15 cellular contexts compared by ENCODE assay signal in the genomic region with DNA sequence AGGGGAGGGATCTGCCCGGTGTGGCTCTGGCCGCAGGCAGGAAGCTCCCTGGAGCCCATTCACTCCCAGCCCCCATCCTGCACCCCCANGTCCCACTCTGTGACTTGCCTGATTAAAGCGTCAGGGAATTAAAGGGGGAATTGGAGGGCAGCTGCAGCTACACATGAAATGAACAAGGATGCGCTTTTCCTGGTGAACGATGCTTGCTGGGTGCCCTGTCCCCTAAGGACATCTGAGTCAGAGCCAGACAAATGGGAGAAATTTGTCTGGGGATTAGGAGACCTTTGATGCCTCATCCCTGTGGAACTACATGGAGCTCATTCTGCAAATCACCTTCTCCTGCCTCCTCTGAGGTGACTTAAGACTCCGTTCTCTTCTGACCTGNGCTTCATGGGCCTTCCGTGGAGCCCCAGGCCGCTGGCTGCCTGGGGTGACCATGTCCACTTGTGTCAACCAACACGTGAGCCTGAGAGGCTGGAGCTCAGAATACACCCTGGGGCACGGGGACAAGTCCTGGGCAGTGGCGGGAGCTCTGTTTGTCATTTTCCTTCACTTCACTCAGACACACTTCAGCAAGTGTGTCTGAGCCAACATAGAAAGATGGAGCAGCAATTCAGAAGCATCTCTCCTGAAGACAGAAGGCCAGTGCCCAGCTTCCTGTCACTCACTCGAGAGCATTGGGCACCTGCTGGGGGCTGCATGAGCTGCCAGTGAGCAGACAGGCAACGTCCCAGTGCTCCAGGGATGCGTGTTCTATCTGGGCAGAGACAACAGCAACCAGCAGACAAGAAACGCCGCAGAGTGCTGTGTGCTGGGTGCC. TPM values are rescaled to one million over a fixed set of nuclear protein-coding genes. Genes with fewer than 3 reads are reported as not detected.
DNase-seq lines count a peak whose midpoint lies in the region; ATAC-seq and TF ChIP-seq lines count a peak whose summit lies in the region.
"Had no signal": no experiment of that assay in that cellular context is flagged by ENCODE, and none has a peak within 500 bp of the region (broad histone marks: within the 10 kb centered on the region; RNA-seq: fewer than 3 reads in every experiment).

No MANE protein-coding gene starts in this region.

- H3K4me3 ChIP-seq in RWPE2 (ENCODE audit: severe bottlenecking) (no peak overlapping the region), spleen (no peak overlapping the region)
- H3K4me3 ChIP-seq: esophagus muscularis mucosa had no signal

- 77 to 88% (median 81%) methylated on average over 14 to 16 of the region's 16 CpGs for WGBS in spleen, 5 donors

- no peak overlapping the region for H3K4me3 Mint-ChIP-seq in activated CD8-positive, alpha-beta memory T cell treated with anti-CD3 and anti-CD28 coated beads, Interleukin-2, amount 10 ng/mL, durations not matched to agents 7 days and 5 days
- H3K4me3 Mint-ChIP-seq: naive thymus-derived CD8-positive, alpha-beta T cell; stimulated activated naive B cell treated with anti-CD40 and anti-IgM and Interleukin-4, amounts not matched to agents 10 μg/mL and 1 μg/mL and 100 μg/mL, for 72 hours; T-helper 1 cell treated with Interleukin-12 subunit alpha and Interleukin-12 subunit beta and Interleukin-4 antibody, amounts not matched to agents 30 μg/mL and 1 μg/mL, for 36 hours had no signal

- H3K27ac Mint-ChIP-seq in activated CD8-positive, alpha-beta memory T cell treated with anti-CD3 and anti-CD28 coated beads, Interleukin-2, amount 10 ng/mL, durations not matched to agents 7 days and 5 days = no peak overlapping the region
- H3K27ac Mint-ChIP-seq: naive thymus-derived CD8-positive, alpha-beta T cell; stimulated activated naive B cell treated with anti-CD40 and anti-IgM and Interleukin-4, amounts not matched to agents 10 μg/mL and 1 μg/mL and 100 μg/mL, for 72 hours; T-helper 1 cell treated with Interleukin-12 subunit alpha and Interleukin-12 subunit beta and Interleukin-4 antibody, amounts not matched to agents 30 μg/mL and 1 μg/mL, for 36 hours had no signal

- TF ChIP-seq CTCF in RWPE2 (IDR thresholded peaks at IDR 0.05; ENCODE audit: poor library complexity, severe bottlenecking) = no peak
- TF ChIP-seq CTCF in spleen (IDR thresholded peaks at IDR 0.05 in 8 of 11, conservative IDR thresholded peaks at IDR 0.05 in 3 of 11) = no peak

- peaks cover 3% of the 10 kb centered on the region for H3K4me1 Mint-ChIP-seq in activated CD8-positive, alpha-beta memory T cell treated with anti-CD3 and anti-CD28 coated beads, Interleukin-2, amount 10 ng/mL, durations not matched to agents 7 days and 5 days
- H3K4me1 Mint-ChIP-seq: naive thymus-derived CD8-positive, alpha-beta T cell had no signal

- H3K9me3 ChIP-seq in RWPE2 (ENCODE audit: severe bottlenecking) = no peaks in the 10 kb centered on the region
- H3K9me3 ChIP-seq in spleen = no peaks in the 10 kb centered on the region
- H3K9me3 ChIP-seq: esophagus muscularis mucosa had no signal

- TF ChIP-seq POLR2A in spleen (IDR thresholded peaks at IDR 0.05) = no peak

- H3K36me3 Mint-ChIP-seq in activated CD8-positive, alpha-beta memory T cell treated with anti-CD3 and anti-CD28 coated beads, Interleukin-2, amount 10 ng/mL, durations not matched to agents 7 days and 5 days = no peaks in the 10 kb centered on the region
- H3K36me3 Mint-ChIP-seq: naive thymus-derived CD8-positive, alpha-beta T cell; stimulated activated naive B cell treated with anti-CD40 and anti-IgM and Interleukin-4, amounts not matched to agents 10 μg/mL and 1 μg/mL and 100 μg/mL, for 72 hours had no signal

- no peak for ATAC-seq in activated CD8-positive, alpha-beta memory T cell treated with anti-CD3 and anti-CD28 coated beads, Interleukin-2, amount 10 ng/mL, durations not matched to agents 7 days and 5 days
- ATAC-seq in RWPE2 (ENCODE audit: low read depth) (peak; percentile 94), HG02610 (IDR thresholded peaks at IDR 0.05; ENCODE audit: unreplicated experiment) (no peak)
- ATAC-seq: naive thymus-derived CD8-positive, alpha-beta T cell; stimulated activated naive B cell treated with anti-CD40 and anti-IgM and Interleukin-4, amounts not matched to agents 10 μg/mL and 1 μg/mL and 100 μg/mL, for 72 hours had no signal

- intact Hi-C loops in cardiac septum (cut with DNase I) (no loop called here), spleen (cut with DNase I; ENCODE audit: low total_unique reads) (no loop called here)

- no peaks in the 10 kb centered on the region for H3K36me3 ChIP-seq in RWPE2 (ENCODE audit: low read depth)
- no peaks in the 10 kb centered on the region for H3K36me3 ChIP-seq in spleen
- H3K36me3 ChIP-seq: esophagus muscularis mucosa had no signal

- CTCF ChIA-PET in activated CD8-positive, alpha-beta memory T cell treated with anti-CD3 and anti-CD28 coated beads, Interleukin-2, amount 10 ng/mL, durations not matched to agents 7 days and 5 days (lab: Charles Lee) = no interaction called here

- H3K9me3 Mint-ChIP-seq in activated CD8-positive, alpha-beta memory T cell treated with anti-CD3 and anti-CD28 coated beads, Interleukin-2, amount 10 ng/mL, durations not matched to agents 7 days and 5 days (ENCODE audit: low read depth) = no peaks in the 10 kb centered on the region
- H3K9me3 Mint-ChIP-seq: naive thymus-derived CD8-positive, alpha-beta T cell; stimulated activated naive B cell treated with anti-CD40 and anti-IgM and Interleukin-4, amounts not matched to agents 10 μg/mL and 1 μg/mL and 100 μg/mL, for 72 hours; T-helper 1 cell treated with Interleukin-12 subunit alpha and Interleukin-12 subunit beta and Interleukin-4 antibody, amounts not matched to agents 30 μg/mL and 1 μg/mL, for 36 hours had no signal

- H3K4me1 ChIP-seq in RWPE2 (ENCODE audit: insufficient read depth, poor library complexity, severe bottlenecking) = no peaks in the 10 kb centered on the region
- H3K4me1 ChIP-seq in spleen = no peaks in the 10 kb centered on the region

- peak; percentile 40 for DNase-seq in activated CD8-positive, alpha-beta memory T cell treated with anti-CD3 and anti-CD28 coated beads, Interleukin-2, amount 50 U/mL, for 48 hours
- no peak for DNase-seq in activated CD8-positive, alpha-beta memory T cell treated with anti-CD3 and anti-CD28 coated beads, Interleukin-2, amount 10 ng/mL, durations not matched to agents 7 days and 5 days
- DNase-seq in RWPE2 (ENCODE audit: low spot score) (no peak), cardiac septum (ENCODE audit: low spot score) (peak; percentile 56), spleen (peak; percentile 63), NCI-H187 (lab: John Stamatoyannopoulos, UW) (no peak)
- no peak for DNase-seq in activated CD4-positive, CD25-positive, alpha-beta regulatory T cell treated with anti-CD3 and anti-CD28 coated beads, Interleukin-2, amount 50 U/mL, for 72 hours
- DNase-seq: activated CD4-positive, alpha-beta T cell treated with anti-CD3 and anti-CD28 coated beads for 48 hours; NCI-H1105 treated with DMSO at 0.1 percent for 48 hours; NCI-H446 treated with DMSO at 0.1 percent for 48 hours; stimulated activated naive B cell treated with anti-CD40 and anti-IgM and Interleukin-4, amounts not matched to agents 10 μg/mL and 1 μg/mL and 100 μg/mL, for 72 hours had no signal

- H3K27me3 ChIP-seq in RWPE2 (ENCODE audit: insufficient read depth, poor library complexity, severe bottlenecking) = peaks cover 12% of the 10 kb centered on the region
- peaks cover 0 to 23% (median 5%) of the 10 kb centered on the region in 7 donors for H3K27me3 ChIP-seq in spleen (replicated peaks in 1 of 7)

- H3K27ac ChIP-seq in RWPE2 (ENCODE audit: poor library complexity, severe bottlenecking) = no peak overlapping the region
- no peak overlapping the region for H3K27ac ChIP-seq in spleen
- H3K27ac ChIP-seq: esophagus muscularis mucosa had no signal

- H3K27me3 Mint-ChIP-seq in activated CD8-positive, alpha-beta memory T cell treated with anti-CD3 and anti-CD28 coated beads, Interleukin-2, amount 10 ng/mL, durations not matched to agents 7 days and 5 days = peaks cover 55% of the 10 kb centered on the region

RNA-seq across cellular contexts. Expression of a gene that starts 54.1 kb away (rescaled TPM):
- 10 to 100 TPM; 42.9 to 49.9 TPM for total RNA-seq in activated CD8-positive, alpha-beta memory T cell treated with anti-CD3 and anti-CD28 coated beads, Interleukin-2, amount 10 ng/mL, durations not matched to agents 7 days and 5 days
- total RNA-seq in cardiac septum (104 TPM), spleen (10 to 100 TPM; 14.7 to 51.2 (median 38.5) TPM)
- 10 to 100 TPM; 15.3 to 26.5 (median 21.8) TPM for polyA plus RNA-seq in spleen

Comparison
In these comparisons a context has a peak if more than half of its experiments do, and no peak if none do; other contexts are left out.
1. DNase-seq: peak in activated CD8-positive, alpha-beta memory T cell treated with anti-CD3 and anti-CD28 coated beads, Interleukin-2, amount 50 U/mL, for 48 hours (single experiment), cardiac septum (single experiment) and spleen (single experiment); none in activated CD8-positive, alpha-beta memory T cell treated with anti-CD3 and anti-CD28 coated beads, Interleukin-2, amount 10 ng/mL, durations not matched to agents 7 days and 5 days (single experiment), RWPE2 (single experiment), NCI-H187 (0 of 2) and activated CD4-positive, CD25-positive, alpha-beta regulatory T cell treated with anti-CD3 and anti-CD28 coated beads, Interleukin-2, amount 50 U/mL, for 72 hours (single experiment).